ENCODE assay signal across 8 cellular contexts in genomic region chr9:27529316-27530278, GRCh38. TPM values are rescaled to one million over a fixed set of nuclear protein-coding genes. Genes with fewer than 3 reads are reported as not detected.
DNase-seq lines count a peak whose midpoint lies in the region; ATAC-seq and TF ChIP-seq lines count a peak whose summit lies in the region.

MOB3B (minus strand) TSS chr9:27529814; CDS start chr9:27455550, 74,264 bp downstream.

- intact Hi-C loops in A673 (cut with micrococcal nuclease; ENCODE audit: unreplicated experiment) (loop anchor here (1.0 kb wide), 1 partner anchor 197 kb away; no protein-coding TSS in a partner anchor), lower leg skin (cut with DNase I; ENCODE audit: low total_unique reads) (no loop called here)
- intact Hi-C loops in activated CD4-positive, alpha-beta memory T cell treated with anti-CD3 and anti-CD28 coated beads for 36 hours (cut with micrococcal nuclease) = loop anchor here (1.0 to 5.0 kb wide), 4 partner anchors 25 to 196 kb away; partner anchors contain the start of gene C9orf72

- ATAC-seq in GM18861 (IDR thresholded peaks at IDR 0.05; ENCODE audit: unreplicated experiment) (peak; percentile 73), HG03066 (IDR thresholded peaks at IDR 0.05; ENCODE audit: low read depth, unreplicated experiment) (peak; percentile 52)

- peaks cover 5% of the 10 kb centered on the region for H3K4me1 ChIP-seq in A673 (ENCODE audit: insufficient read depth, low read length, poor library complexity, severe bottlenecking)

- no peaks in the 10 kb centered on the region for H3K9me3 Mint-ChIP-seq in activated CD4-positive, alpha-beta memory T cell treated with anti-CD3 and anti-CD28 coated beads for 36 hours

- H3K4me1 Mint-ChIP-seq in activated CD4-positive, alpha-beta memory T cell treated with anti-CD3 and anti-CD28 coated beads for 36 hours (ENCODE audit: low read depth) = peaks cover 4% of the 10 kb centered on the region

- WGBS in lower leg skin, 2 donors = 5% methylated on average over 36 to 53 of the region's 74 CpGs

- no peak for TF ChIP-seq POLR2A in lower leg skin (IDR thresholded peaks at IDR 0.05)

- TF ChIP-seq CTCF in A673 (conservative IDR thresholded peaks at IDR 0.05; ENCODE audit: low read depth, low read length) (peak; percentile 62), lower leg skin (IDR thresholded peaks at IDR 0.05) (peak in 2 of 3 donors; percentile 6 to 37)

- CTCF ChIA-PET in A673 (lab: Charles Lee) = interaction anchor here (1.2 kb wide), 1 partner anchor 196 kb away, joined by 4 read pairs; no protein-coding TSS in a partner anchor
- CTCF ChIA-PET in activated CD4-positive, alpha-beta memory T cell treated with anti-CD3 and anti-CD28 coated beads for 36 hours (lab: Charles Lee) = interaction anchor here (0.7 to 4.5 kb wide), 30 partner anchors 9 to 205 kb away, joined by 3 to 74 read pairs (median 4); partner anchors contain the start of gene C9orf72

- peak; percentile 67 for DNase-seq in A673 (ENCODE audit: low spot score)
- DNase-seq in NCI-H2196 (lab: John Stamatoyannopoulos, UW; ENCODE audit: unreplicated experiment) = peak; percentile 63
- peak; percentile 82 for DNase-seq in activated CD4-positive, alpha-beta memory T cell treated with anti-CD3 and anti-CD28 coated beads for 36 hours
- peak; percentile 51 to 69 for DNase-seq in dermis microvascular lymphatic vessel endothelial cell (ENCODE audit: low read depth in 2 of 2)
- peak; percentile 81 to 97 for DNase-seq in lower leg skin (ENCODE audit: low spot score in 2 of 2)
- peak; percentile 65 to 79 for DNase-seq in stimulated activated CD4-positive, alpha-beta T cell treated with anti-CD3 and anti-CD28 coated beads, Interleukin-4, amount 100 ng/mL, for 4 hours

- peaks cover 6% of the 10 kb centered on the region for H3K27me3 Mint-ChIP-seq in activated CD4-positive, alpha-beta memory T cell treated with anti-CD3 and anti-CD28 coated beads for 36 hours

- POLR2A ChIA-PET in A673 (lab: Charles Lee; ENCODE audit: low non-redundant PET) = no interaction called here
- POLR2A ChIA-PET in activated CD4-positive, alpha-beta memory T cell treated with anti-CD3 and anti-CD28 coated beads for 36 hours (lab: Charles Lee) = interaction anchor here (1.0 kb wide), 1 partner anchor 43 kb away, joined by 3 read pairs; no protein-coding TSS in a partner anchor

- H3K9me3 ChIP-seq in A673 (ENCODE audit: low read depth, low read length, poor library complexity, severe bottlenecking) = no peaks in the 10 kb centered on the region

- peaks cover 7% of the 10 kb centered on the region for H3K27me3 ChIP-seq in A673 (replicated peaks; ENCODE audit: insufficient read depth, low read depth, low read length, poor library complexity)

- no peak within 1 kb of the TSS for H3K27ac Mint-ChIP-seq in activated CD4-positive, alpha-beta memory T cell treated with anti-CD3 and anti-CD28 coated beads for 36 hours

- no peak within 1 kb of the TSS for H3K27ac ChIP-seq in A673 (ENCODE audit: low read depth, low read length, poor library complexity, severe bottlenecking)

- BruUV-seq in A673 (replicated peaks; lab: Mats Ljungman, UMichigan) = no TSS peak

- H3K36me3 Mint-ChIP-seq in activated CD4-positive, alpha-beta memory T cell treated with anti-CD3 and anti-CD28 coated beads for 36 hours = no peaks in the 10 kb centered on the region

- H3K4me3 Mint-ChIP-seq in activated CD4-positive, alpha-beta memory T cell treated with anti-CD3 and anti-CD28 coated beads for 36 hours = peak within 1 kb of the TSS; percentile 85

- H3K36me3 ChIP-seq in A673 (ENCODE audit: insufficient read depth, low read length, poor library complexity, severe bottlenecking) = no peaks in the 10 kb centered on the region

- H3K4me3 ChIP-seq in A673 (ENCODE audit: low read depth, low read length, poor library complexity, severe bottlenecking) (peak within 1 kb of the TSS; percentile 52), lower leg skin (ENCODE audit: low read depth, poor library complexity, severe bottlenecking) (peak within 1 kb of the TSS; percentile 62)

RNA-seq across cellular contexts. Expression of gene MOB3B, which starts in this region (rescaled TPM):
- total RNA-seq in A673 (2021) (0.19 and 0.31 TPM in 2 replicates), dermis microvascular lymphatic vessel endothelial cell (1.4 and 1.9 TPM in 2 replicates), lower leg skin (10 to 100 TPM in 2 of 4 donors, 1 to 10 TPM in 2; 8.2 to 16.5 (median 10.5) TPM)
- total RNA-seq in activated CD4-positive, alpha-beta memory T cell treated with anti-CD3 and anti-CD28 coated beads for 36 hours = under 1 TPM; 0.34 to 0.38 TPM

Comparison
In these comparisons a context has a peak if more than half of its experiments do, and no peak if none do; other contexts are left out.
1. Peak in DNase-seq and H3K4me3 ChIP-seq in A673; RNA of the gene not detected or under 1 TPM.
2. Peak in DNase-seq in activated CD4-positive, alpha-beta memory T cell treated with anti-CD3 and anti-CD28 coated beads for 36 hours; RNA of the gene not detected or under 1 TPM.